ENCODE assay signal across 11 cellular contexts in genomic region chr11:132943737-132944556, GRCh38.
A peak's percentile ranks its signal among the peaks of the same experiment; 100 is the strongest.
DNase-seq lines count a peak whose midpoint lies in the region; ATAC-seq, FAIRE-seq and TF ChIP-seq lines count a peak whose summit lies in the region.
"Had no signal": no experiment of that assay in that cellular context is flagged by ENCODE, and none has a peak within 500 bp of the region (broad histone marks: within the 10 kb centered on the region; RNA-seq: fewer than 3 reads in every experiment).

No MANE protein-coding gene starts in this region.

- no peaks in the 10 kb centered on the region for H3K36me3 Mint-ChIP-seq in MCF 10A (ENCODE audit: insufficient read depth, unreplicated experiment)
- H3K36me3 Mint-ChIP-seq: CD4-positive, CD25-positive, alpha-beta regulatory T cell had no signal

- H3K36me3 ChIP-seq in breast epithelium, result no peaks in the 10 kb centered on the region
- no peaks in the 10 kb centered on the region for H3K36me3 ChIP-seq in kidney (ENCODE audit: control insufficient read depth in 1 of 2, insufficient read depth in 2 of 2, low read length in 2 of 2)
- no peaks in the 10 kb centered on the region for H3K36me3 ChIP-seq in testis (ENCODE audit: low read depth, missing control alignments)

- no peaks in the 10 kb centered on the region for H3K9me3 ChIP-seq in breast epithelium
- no peaks in the 10 kb centered on the region for H3K9me3 ChIP-seq in kidney (ENCODE audit: control insufficient read depth in 1 of 2, low read length in 2 of 2)
- H3K9me3 ChIP-seq in testis, result no peaks in the 10 kb centered on the region

- intact Hi-C loops in breast epithelium (cut with DNase I; ENCODE audit: low total_unique reads) (no loop called here), MCF 10A (cut with micrococcal nuclease) (no loop called here), kidney (cut with DNase I) (no loop called here), testis (cut with DNase I; ENCODE audit: low total_unique reads) (no loop called here)

- no TSS peak for BruUV-seq in MCF 10A (replicated peaks; lab: Mats Ljungman, UMichigan)

- WGBS in testis, 2 donors, result 1% methylated on average over 65 of the region's 100 CpGs; no CpG with 5 or more reads in 1 of the 2 donors

- H3K4me3 Mint-ChIP-seq in MCF 10A (ENCODE audit: unreplicated experiment), result no peak overlapping the region
- H3K4me3 Mint-ChIP-seq: CD4-positive, CD25-positive, alpha-beta regulatory T cell; central memory CD8-positive, alpha-beta T cell had no signal

- FAIRE-seq in kidney (lab: Jason Lieb, UNC), result no peak

- peaks cover 0 to 35% of the 10 kb centered on the region in 2 donors for H3K27me3 ChIP-seq in breast epithelium
- H3K27me3 ChIP-seq in testis, result no peaks in the 10 kb centered on the region

- H3K27ac ChIP-seq in breast epithelium (no peak overlapping the region), kidney (ENCODE audit: low read depth in 2 of 2, low read length in 2 of 2) (no peak overlapping the region), testis (no peak overlapping the region)

- H3K4me1 Mint-ChIP-seq in MCF 10A (ENCODE audit: insufficient read depth, unreplicated experiment), result no peaks in the 10 kb centered on the region
- H3K4me1 Mint-ChIP-seq: central memory CD8-positive, alpha-beta T cell had no signal

- in situ Hi-C loops in astrocyte of the spinal cord (cut with HindIII; ENCODE audit: low sequenced_read_pairs), result no loop called here

- no peak for DNase-seq in breast epithelium (ENCODE audit: low spot score in 2 of 2)
- no peak for DNase-seq in MCF 10A (ENCODE audit: unreplicated experiment)
- no peak for DNase-seq in astrocyte of the spinal cord (ENCODE audit: low read depth, low spot score)
- peak; percentile 72 for DNase-seq in kidney
- DNase-seq in testis, result peak; percentile 37
- no peak for DNase-seq in ureter (ENCODE audit: low spot score)
- DNase-seq in T-helper 1 cell, result no peak
- DNase-seq: CD4-positive, CD25-positive, alpha-beta regulatory T cell; KG1 had no signal

- ATAC-seq in HG02981 (IDR thresholded peaks at IDR 0.05; ENCODE audit: unreplicated experiment), result no peak

- H3K27me3 Mint-ChIP-seq in MCF 10A (ENCODE audit: insufficient read depth, unreplicated experiment), result no peaks in the 10 kb centered on the region

- H3K4me1 ChIP-seq in breast epithelium, result no peaks in the 10 kb centered on the region
- H3K4me1 ChIP-seq in kidney (ENCODE audit: control insufficient read depth in 1 of 2, insufficient read depth in 1 of 2, low read depth in 1 of 2, low read length in 2 of 2), result peaks cover 0 to 4% of the 10 kb centered on the region in 2 donors
- peaks cover 4% of the 10 kb centered on the region for H3K4me1 ChIP-seq in testis

- POLR2A ChIA-PET in MCF 10A (lab: Yijun Ruan, JAX), result no interaction called here

- peaks cover 2% of the 10 kb centered on the region for H3K9me3 Mint-ChIP-seq in MCF 10A (ENCODE audit: unreplicated experiment)

- no peak overlapping the region for H3K9ac ChIP-seq in kidney (ENCODE audit: low read length in 2 of 2)

- TF ChIP-seq POLR2A in breast epithelium (IDR thresholded peaks at IDR 0.05), result no peak
- no peak for TF ChIP-seq POLR2A in testis (IDR thresholded peaks at IDR 0.05)

- no peak overlapping the region for H3K27ac Mint-ChIP-seq in MCF 10A (ENCODE audit: low read depth, unreplicated experiment)
- H3K27ac Mint-ChIP-seq: CD4-positive, CD25-positive, alpha-beta regulatory T cell had no signal

- TF ChIP-seq CTCF in breast epithelium (IDR thresholded peaks at IDR 0.05), result no peak
- TF ChIP-seq CTCF in MCF 10A (IDR thresholded peaks at IDR 0.05; ENCODE audit: unreplicated experiment), result no peak
- no peak for TF ChIP-seq CTCF in astrocyte of the spinal cord (IDR thresholded peaks at IDR 0.05; ENCODE audit: low read depth, low read length)
- TF ChIP-seq CTCF in kidney (IDR thresholded peaks at IDR 0.05; ENCODE audit: borderline replicate concordance, extremely low read depth, insufficient read depth), result no peak
- TF ChIP-seq CTCF in testis (IDR thresholded peaks at IDR 0.05), result peak in 2 of 3 experiments; percentile 4 to 22

- CTCF ChIA-PET in MCF 10A (lab: Yijun Ruan, JAX), result interaction anchor here (0.6 kb wide), 3 partner anchors 86 to 205 kb away, joined by 3 read pairs; no protein-coding TSS in a partner anchor

- H3K4me3 ChIP-seq in breast epithelium (peak overlapping the region; percentile 20 to 60 (median 42)), astrocyte of the spinal cord (ENCODE audit: low read depth, low read length) (peak overlapping the region; percentile 14), kidney (ENCODE audit: low read length in 2 of 2) (peak overlapping the region in 1 of 2 donors; percentile 56), testis (peak overlapping the region; percentile 32 to 55)

Comparison
In these comparisons a context has a peak if more than half of its experiments do, and no peak if none do; other contexts are left out.
1. DNase-seq: peak in kidney (single experiment) and testis (single experiment); none in breast epithelium (0 of 2), MCF 10A (single experiment), astrocyte of the spinal cord (single experiment), ureter (single experiment) and T-helper 1 cell (0 of 5).
2. CTCF ChIP-seq: peak in testis (2 of 3); none in breast epithelium (0 of 3), MCF 10A (single experiment), astrocyte of the spinal cord (single experiment) and kidney (single experiment).